1 cellular context compared by ENCODE assay signal in genomic region chr21:42061866-42062542, GRCh38.
TF ChIP-seq lines count a peak whose summit lies in the region.

No MANE protein-coding gene starts in this region.

TF ChIP-seq in GM12878, 131 proteins besides CTCF, POLR2A, EP300 and RAD21 (continued from another document):
- 0 out of 2 replicates have a peak, but pooled peaks have one; percentile 14 for TF ChIP-seq ZBTB40 (IDR thresholded peaks at IDR 0.05; ENCODE audit: borderline replicate concordance)
- TF ChIP-seq CBFB (IDR thresholded peaks at IDR 0.05; ENCODE audit: low read depth): peak; percentile 15; the same call in 1 of the 2 replicates
- peak; percentile 15; the same call in 1 of the 2 replicates for TF ChIP-seq SMARCA5 (IDR thresholded peaks at IDR 0.05)
- TF ChIP-seq HCFC1 (IDR thresholded peaks at IDR 0.05; ENCODE audit: low read length): no peak
- TF ChIP-seq EED (IDR thresholded peaks at IDR 0.05; ENCODE audit: low read depth): no peak
- no peak for TF ChIP-seq EZH2 (IDR thresholded peaks at IDR 0.05; ENCODE audit: borderline replicate concordance, control insufficient read depth, low read depth, low read length)
- TF ChIP-seq IRF5 (IDR thresholded peaks at IDR 0.05; ENCODE audit: borderline replicate concordance): no peak
- TF ChIP-seq BCL11A (IDR thresholded peaks at IDR 0.05; ENCODE audit: low read depth, low read length): no peak
- TF ChIP-seq MXI1 (IDR thresholded peaks at IDR 0.05; ENCODE audit: low read depth, low read length): 0 out of 2 replicates have a peak, but pooled peaks have one; percentile 30
- TF ChIP-seq ATF3 (IDR thresholded peaks at IDR 0.05; ENCODE audit: borderline replicate concordance, extremely low read depth, low read depth, low read length): no peak
- TF ChIP-seq NKRF (conservative IDR thresholded peaks at IDR 0.05): no peak
- TF ChIP-seq ZBED1 (IDR thresholded peaks at IDR 0.05; ENCODE audit: borderline replicate concordance): no peak
- no peak for TF ChIP-seq CEBPB (IDR thresholded peaks at IDR 0.05; ENCODE audit: borderline replicate concordance in 1 of 2, low read depth in 2 of 2, low read length in 2 of 2)
- no peak for TF ChIP-seq RB1 (IDR thresholded peaks at IDR 0.05; ENCODE audit: borderline replicate concordance)
